Comparison of ENCODE assay signal across 20 cellular contexts in the genomic region with DNA sequence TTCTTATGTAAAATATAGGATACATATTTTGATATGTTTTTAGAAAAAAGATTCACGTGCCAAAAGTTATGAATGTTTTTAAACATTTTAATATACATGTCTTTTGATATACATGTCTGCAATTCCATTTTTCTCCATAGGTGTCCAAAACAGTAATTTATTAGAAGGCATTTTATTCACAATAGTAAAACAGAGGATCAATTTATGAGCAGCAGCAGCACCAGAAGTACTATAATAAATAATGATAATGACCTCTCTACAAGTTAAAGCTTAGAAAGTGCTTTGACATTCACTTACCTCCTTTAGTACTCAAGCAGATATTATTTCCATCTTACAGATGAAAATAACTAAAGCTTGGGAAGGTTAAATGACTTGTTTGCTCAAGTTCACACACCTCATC.
"Had no signal": no experiment of that assay in that cellular context is flagged by ENCODE, and none has a peak within 500 bp of the region (broad histone marks: within the 10 kb centered on the region; RNA-seq: fewer than 3 reads in every experiment).

No MANE protein-coding gene starts in this region.

- ATAC-seq: K562 had no signal

- H3K4me1 Mint-ChIP-seq: IgD-negative memory B cell had no signal

- H3K27ac Mint-ChIP-seq: IgD-negative memory B cell had no signal

- H3K4me3 Mint-ChIP-seq: IgD-negative memory B cell had no signal

- DNase-seq: Kasumi-1, MV-4-11, NCI-H1048, NCI-H1105, NCI-H1436 treated with DMSO at 0.1 percent for 48 hours, NCI-H1694, NCI-H187 treated with DMSO at 0.1 percent for 48 hours, NCI-H2029 treated with DMSO at 0.1 percent for 48 hours, NCI-H2171, NCI-H226, NCI-H446, NCI-H510A, NCI-H524 treated with DMSO at 0.1 percent for 48 hours, NCI-H69, NCI-H774, RPMI8226, SHP77, SK-N-SH had no signal

- H3K36me3 Mint-ChIP-seq: IgD-negative memory B cell had no signal
